Comparison of ENCODE assay signal across 8 cellular contexts in the genomic region with DNA sequence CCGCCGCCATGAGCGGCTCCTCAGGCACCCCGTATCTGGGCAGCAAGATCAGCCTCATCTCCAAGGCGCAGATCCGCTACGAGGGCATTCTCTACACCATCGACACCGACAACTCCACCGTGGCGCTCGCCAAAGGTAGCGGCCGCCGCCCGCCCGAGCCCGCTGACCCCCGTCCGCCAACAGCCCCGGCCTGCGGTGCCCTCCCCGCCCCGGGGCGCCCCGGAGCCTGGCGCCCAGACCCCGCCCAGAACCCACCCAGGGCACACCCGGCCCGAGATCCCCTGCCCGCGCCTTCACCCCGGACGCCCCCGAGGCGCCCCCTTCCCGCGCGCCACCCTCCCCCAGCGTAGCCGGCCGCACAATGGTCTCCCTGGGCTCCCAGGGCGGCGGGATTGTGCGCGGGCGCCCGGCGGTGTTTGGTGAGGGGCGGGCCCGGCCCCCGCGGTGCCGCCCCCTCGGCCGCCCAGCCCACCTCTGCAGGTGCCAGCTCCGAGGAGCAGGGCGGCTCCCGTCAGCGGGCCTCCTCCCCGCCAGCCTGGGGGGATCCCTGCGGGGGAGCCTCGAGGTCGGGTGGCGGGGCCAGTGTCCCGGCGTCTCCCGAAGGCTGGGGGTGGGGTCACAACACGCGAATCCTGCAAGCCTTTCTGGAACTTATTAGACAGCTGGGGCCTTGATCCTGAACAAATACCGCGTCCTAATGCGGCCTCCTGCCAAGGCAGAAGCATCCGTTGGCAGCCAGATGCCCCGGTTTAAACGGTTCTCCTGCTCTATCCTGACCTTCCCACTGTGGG. TPM values are rescaled to one million over a fixed set of nuclear protein-coding genes. Genes with fewer than 3 reads are reported as not detected.
DNase-seq lines count a peak whose midpoint lies in the region; ATAC-seq, FAIRE-seq and TF ChIP-seq lines count a peak whose summit lies in the region.

No MANE protein-coding gene starts in this region.

- TF ChIP-seq EP300 in K562 (IDR thresholded peaks at IDR 0.05; ENCODE audit: low read length), result no peak

- DNase-seq in CD8-positive, alpha-beta memory T cell, result peak; percentile 29 to 64 (median 46)
- DNase-seq in SHP77 (lab: John Stamatoyannopoulos, UW), result peak; percentile 70 to 71
- peak; percentile 44 to 82 (median 66) for DNase-seq in K562 (ENCODE audit: extremely low read depth in 1 of 4, low spot score in 3 of 4)
- peak; percentile 89 for DNase-seq in kidney
- peak; percentile 56 for DNase-seq in stimulated activated CD8-positive, alpha-beta memory T cell treated with anti-CD3 and anti-CD28 coated beads, Interleukin-4, amount 100 ng/mL, for 48 hours
- no peak for DNase-seq in DMS153 (lab: John Stamatoyannopoulos, UW)

- H3K27ac ChIP-seq in CD8-positive, alpha-beta memory T cell (ENCODE audit: low read depth, low read length), result peak overlapping the region; percentile 54
- H3K27ac ChIP-seq in K562 (ENCODE audit: extremely low read depth, low read depth, low read length) (peak overlapping the region; percentile 73), kidney (ENCODE audit: low read depth in 2 of 2, low read length in 2 of 2) (peak overlapping the region; percentile 69 to 74)

- H3K4me1 Mint-ChIP-seq in CD8-positive, alpha-beta memory T cell, result peaks cover 41 to 62% (median 42%) of the 10 kb centered on the region in 3 donors

- peak overlapping the region; percentile 82 to 93 (median 87) for H3K4me3 Mint-ChIP-seq in CD8-positive, alpha-beta memory T cell

- H3K79me2 ChIP-seq in K562 (ENCODE audit: control insufficient read depth, insufficient read depth, low read length), result peaks cover 34% of the 10 kb centered on the region

- no TSS peak for BruUV-seq in K562 (replicated peaks; lab: Mats Ljungman, UMichigan)

- TF ChIP-seq CTCF in K562 (IDR thresholded peaks at IDR 0.05 in 2 of 3, conservative IDR thresholded peaks at IDR 0.05 in 1 of 3; ENCODE audit: insufficient read depth in 2 of 3, low read depth in 1 of 3, low read length in 3 of 3) (no peak), kidney (IDR thresholded peaks at IDR 0.05; ENCODE audit: borderline replicate concordance, extremely low read depth, insufficient read depth) (no peak)

- peaks cover 43% of the 10 kb centered on the region for H3K4me1 ChIP-seq in CD8-positive, alpha-beta memory T cell (ENCODE audit: insufficient read depth, low read length)
- H3K4me1 ChIP-seq in K562 (replicated peaks in 1 of 2; ENCODE audit: control insufficient read depth in 2 of 2, insufficient read depth in 2 of 2, low read length in 2 of 2), result peaks cover 13 to 37% of the 10 kb centered on the region in 2 experiments; a peak in 4 of 5 replicates
- peaks cover 10 to 33% of the 10 kb centered on the region in 2 donors for H3K4me1 ChIP-seq in kidney (ENCODE audit: control insufficient read depth in 1 of 2, insufficient read depth in 1 of 2, low read depth in 1 of 2, low read length in 2 of 2)

- peaks cover 6 to 46% (median 10%) of the 10 kb centered on the region in 3 donors for H3K36me3 Mint-ChIP-seq in CD8-positive, alpha-beta memory T cell

- POLR2A ChIA-PET in CD8-positive, alpha-beta memory T cell (lab: Charles Lee), result interaction anchor here (0.9 to 3.2 kb wide), 7 partner anchors 14 to 815 kb away, joined by 3 to 61 read pairs (median 5); a partner anchor contains a TSS
- POLR2A ChIA-PET in K562 (lab: Yijun Ruan, JAX), result interaction anchor here (1.2 to 9.5 kb wide), 3 partner anchors 11 to 18 kb away, joined by 7 to 78 read pairs (median 10); no protein-coding TSS in a partner anchor

- CTCF ChIA-PET in CD8-positive, alpha-beta memory T cell (lab: Charles Lee), result interaction anchor here (0.8 to 2.3 kb wide), 5 partner anchors 15 to 112 kb away, joined by 3 to 9 read pairs (median 6); a partner anchor contains a TSS
- CTCF ChIA-PET in K562 (lab: Yijun Ruan, JAX; ENCODE audit: low intra/inter-chr PET ratio), result no interaction called here

- H3K4me2 ChIP-seq in K562 (ENCODE audit: insufficient read depth, low read length), result peak overlapping the region; percentile 85

- no peak for TF ChIP-seq POLR2A in K562 (conservative IDR thresholded peaks at IDR 0.05)

- peak overlapping the region; percentile 25 for H3K4me3 ChIP-seq in CD8-positive, alpha-beta memory T cell (ENCODE audit: low read length)
- H3K4me3 ChIP-seq in K562 (peak overlapping the region; percentile 87), kidney (ENCODE audit: low read length in 2 of 2) (peak overlapping the region; percentile 56 to 64)

- peak overlapping the region; percentile 72; the same call in 1 of the 2 replicates for H2AFZ ChIP-seq in K562 (ENCODE audit: low read depth, low read length)

- ATAC-seq in GM19351 (IDR thresholded peaks at IDR 0.05; ENCODE audit: unreplicated experiment) (peak; percentile 16), HG03460 (IDR thresholded peaks at IDR 0.05; ENCODE audit: unreplicated experiment) (peak; percentile 18), K562 (peak; percentile 27)

- H3K9me3 ChIP-seq in CD8-positive, alpha-beta memory T cell (ENCODE audit: low read length), result no peaks in the 10 kb centered on the region
- H3K9me3 ChIP-seq in K562 (replicated peaks; ENCODE audit: control insufficient read depth, insufficient read depth, low read depth, low read length), result no peaks in the 10 kb centered on the region
- H3K9me3 ChIP-seq in kidney (ENCODE audit: control insufficient read depth in 1 of 2, low read length in 2 of 2), result no peaks in the 10 kb centered on the region

- peak overlapping the region; percentile 68 to 98 (median 87) for H3K27ac Mint-ChIP-seq in CD8-positive, alpha-beta memory T cell

- H3K36me3 ChIP-seq in CD8-positive, alpha-beta memory T cell (ENCODE audit: insufficient read depth, low read length), result peaks cover 26% of the 10 kb centered on the region
- H3K36me3 ChIP-seq in K562 (ENCODE audit: control insufficient read depth, insufficient read depth, low read length) (peaks cover 47% of the 10 kb centered on the region), kidney (ENCODE audit: control insufficient read depth in 1 of 2, insufficient read depth in 2 of 2, low read length in 2 of 2) (peaks cover 21 to 29% of the 10 kb centered on the region in 2 donors)

- 2% methylated on average over 35 of the region's 76 CpGs for WGBS in K562 (ENCODE audit: insufficient coverage, low coverage, missing lambda C conversion rate)

- intact Hi-C loops in K562 (cut with micrococcal nuclease) (loop anchor here (5.0 kb wide), 2 partner anchors 56 to 96 kb away; a partner anchor contains a TSS), kidney (cut with DNase I) (no loop called here)

- H3K27me3 ChIP-seq in CD8-positive, alpha-beta memory T cell (ENCODE audit: insufficient read depth, low read length, poor library complexity, severe bottlenecking), result no peaks in the 10 kb centered on the region
- H3K27me3 ChIP-seq in K562 (ENCODE audit: control insufficient read depth in 2 of 2, insufficient read depth in 2 of 2, low read length in 2 of 2), result peaks cover 0 to 13% of the 10 kb centered on the region in 2 experiments; a peak in 3 of 5 replicates

- peaks cover 22% of the 10 kb centered on the region for H4K20me1 ChIP-seq in K562 (replicated peaks; ENCODE audit: control insufficient read depth, insufficient read depth, low read length)

- in situ Hi-C loops in K562 (cut with MboI), result no loop called here

- H3K9ac ChIP-seq in K562 (ENCODE audit: insufficient read depth in 1 of 2, low read depth in 2 of 2, low read length in 2 of 2) (peak overlapping the region; percentile 76 to 97; a peak in 3 of 4 replicates), kidney (ENCODE audit: low read length in 2 of 2) (peak overlapping the region; percentile 42 to 48)

- no peaks in the 10 kb centered on the region for H3K9me1 ChIP-seq in K562 (ENCODE audit: control insufficient read depth, insufficient read depth, low read length)

- no peak for TF ChIP-seq RAD21 in K562 (CRISPR knock-in tag; conservative IDR thresholded peaks at IDR 0.05 in 1 of 2, IDR thresholded peaks at IDR 0.05 in 1 of 2)

- FAIRE-seq in K562 (lab: Jason Lieb, UNC), result no peak
- FAIRE-seq in kidney (lab: Jason Lieb, UNC), result no peak

- peaks cover 0 to 3% of the 10 kb centered on the region in 2 donors for H3K27me3 Mint-ChIP-seq in CD8-positive, alpha-beta memory T cell

- H3K9me3 Mint-ChIP-seq in CD8-positive, alpha-beta memory T cell, result no peaks in the 10 kb centered on the region

RNA-seq across cellular contexts. Expression of a gene that starts 0.6 kb away (rescaled TPM):
- total RNA-seq in CD8-positive, alpha-beta memory T cell, result 10 to 100 TPM; 35.8 to 36.4 TPM
- polyA plus RNA-seq in CD8-positive, alpha-beta memory T cell, result 1.1 TPM
- 47.0 and 71.4 TPM in 2 replicates for total RNA-seq in K562 (2011; cell fraction: chromatin; rRNA removed; ENCODE audit: low replicate concordance)
- 35.4 and 42.2 TPM in 2 replicates for total RNA-seq in K562 (2011; cell fraction: nucleolus; rRNA removed)
- total RNA-seq in K562 (2011; cell fraction: nucleoplasm; rRNA removed), result 57.3 and 73.7 TPM in 2 replicates
- total RNA-seq in K562 (2014; rRNA removed) (20.2 and 24.8 TPM in 2 replicates), K562 (2014; rRNA removed; fragmentation: Illumina TruSeq; extraction: Trizol) (12.8 and 13.1 TPM in 2 replicates), K562 (2015; rRNA removed; fragmentation: Illumina TruSeq; extraction: Trizol) (21.2 and 21.8 TPM in 2 replicates), K562 (2021) (32.7 and 36.0 TPM in 2 replicates), kidney (31.6 TPM)
- polyA plus RNA-seq in K562 (2011; rRNA removed) (22.6 and 25.8 TPM in 2 replicates), K562 (2014; fragmentation: Illumina TruSeq; extraction: Trizol) (19.5 and 25.0 TPM in 2 replicates), K562 (2014; fragmentation: Nextera tagmentation; extraction: Ambion mirVana) (under 1 TPM; 0.66 to 0.83 TPM), K562 (2014; rRNA removed) (26.5 and 27.8 TPM in 2 replicates), kidney (ENCODE audit: insufficient read depth, low read depth, low replicate concordance) (18.0 TPM)
- 19.5 and 43.4 TPM in 2 replicates for polyA plus RNA-seq in K562 (2011; cell fraction: cytosol; rRNA removed)
- 40.4 and 59.2 TPM in 2 replicates for polyA plus RNA-seq in K562 (2011; cell fraction: nucleus; rRNA removed)
- 25.9 and 36.4 TPM in 2 replicates for polyA plus RNA-seq in K562 (2012)
- polyA minus RNA-seq in K562 (2011; rRNA and poly(A)+ RNA removed), result 16.3 and 20.9 TPM in 2 replicates
- polyA minus RNA-seq in K562 (2011; cell fraction: cytosol; rRNA and poly(A)+ RNA removed), result 13.7 and 20.2 TPM in 2 replicates
- polyA minus RNA-seq in K562 (2011; cell fraction: nucleus; rRNA and poly(A)+ RNA removed), result 14.7 and 21.3 TPM in 2 replicates

RNA-seq across cellular contexts. Expression of a gene that starts 20.3 kb away (rescaled TPM):
- total RNA-seq in CD8-positive, alpha-beta memory T cell, result 100 to 1,000 TPM; 447 to 464 TPM
- 459 TPM for polyA plus RNA-seq in CD8-positive, alpha-beta memory T cell
- total RNA-seq in K562 (2011; cell fraction: chromatin; rRNA removed; ENCODE audit: low replicate concordance), result 103 and 137 TPM in 2 replicates
- 121 and 134 TPM in 2 replicates for total RNA-seq in K562 (2011; cell fraction: nucleolus; rRNA removed)
- 107 and 114 TPM in 2 replicates for total RNA-seq in K562 (2011; cell fraction: nucleoplasm; rRNA removed)
- total RNA-seq in K562 (2014; rRNA removed) (490 and 510 TPM in 2 replicates), K562 (2014; rRNA removed; fragmentation: Illumina TruSeq; extraction: Trizol) (263 and 283 TPM in 2 replicates), K562 (2015; rRNA removed; fragmentation: Illumina TruSeq; extraction: Trizol) (289 and 308 TPM in 2 replicates), K562 (2021) (413 and 431 TPM in 2 replicates), kidney (190 TPM)
- polyA plus RNA-seq in K562 (2011; rRNA removed) (404 and 422 TPM in 2 replicates), K562 (2014; fragmentation: Illumina TruSeq; extraction: Trizol) (257 and 356 TPM in 2 replicates), K562 (2014; fragmentation: Nextera tagmentation; extraction: Ambion mirVana) (100 to 1,000 TPM; 303 to 393 TPM), K562 (2014; rRNA removed) (472 and 507 TPM in 2 replicates), kidney (ENCODE audit: insufficient read depth, low read depth, low replicate concordance) (315 TPM)
- 449 and 653 TPM in 2 replicates for polyA plus RNA-seq in K562 (2011; cell fraction: cytosol; rRNA removed)
- polyA plus RNA-seq in K562 (2011; cell fraction: nucleus; rRNA removed), result 316 and 321 TPM in 2 replicates
- polyA plus RNA-seq in K562 (2012), result 293 and 411 TPM in 2 replicates
- 166 and 211 TPM in 2 replicates for polyA minus RNA-seq in K562 (2011; rRNA and poly(A)+ RNA removed)
- polyA minus RNA-seq in K562 (2011; cell fraction: cytosol; rRNA and poly(A)+ RNA removed), result 85.6 and 105 TPM in 2 replicates
- polyA minus RNA-seq in K562 (2011; cell fraction: nucleus; rRNA and poly(A)+ RNA removed), result 46.9 and 66.2 TPM in 2 replicates

RNA-seq across cellular contexts. Expression of a gene that starts 20.7 kb away (rescaled TPM):
- 10 to 100 TPM; 16.9 to 18.5 TPM for total RNA-seq in CD8-positive, alpha-beta memory T cell
- polyA plus RNA-seq in CD8-positive, alpha-beta memory T cell, result 0.86 TPM
- total RNA-seq in K562 (2011; cell fraction: chromatin; rRNA removed; ENCODE audit: low replicate concordance), result 73.1 and 90.7 TPM in 2 replicates
- total RNA-seq in K562 (2011; cell fraction: nucleolus; rRNA removed), result 42.7 and 52.5 TPM in 2 replicates
- 50.7 and 61.9 TPM in 2 replicates for total RNA-seq in K562 (2011; cell fraction: nucleoplasm; rRNA removed)
- total RNA-seq in K562 (2014; rRNA removed) (17.5 and 22.4 TPM in 2 replicates), K562 (2014; rRNA removed; fragmentation: Illumina TruSeq; extraction: Trizol) (10.8 and 12.8 TPM in 2 replicates), K562 (2015; rRNA removed; fragmentation: Illumina TruSeq; extraction: Trizol) (15.1 and 15.2 TPM in 2 replicates), K562 (2021) (21.1 and 21.3 TPM in 2 replicates), kidney (12.0 TPM)
- polyA plus RNA-seq in K562 (2011; rRNA removed) (19.6 and 22.3 TPM in 2 replicates), K562 (2014; fragmentation: Illumina TruSeq; extraction: Trizol) (14.9 and 15.3 TPM in 2 replicates), K562 (2014; fragmentation: Nextera tagmentation; extraction: Ambion mirVana) (1 to 10 TPM; 2.7 to 3.0 TPM), K562 (2014; rRNA removed) (28.3 and 32.6 TPM in 2 replicates), kidney (ENCODE audit: insufficient read depth, low read depth, low replicate concordance) (6.5 TPM)
- polyA plus RNA-seq in K562 (2011; cell fraction: cytosol; rRNA removed), result 20.5 and 44.1 TPM in 2 replicates
- polyA plus RNA-seq in K562 (2011; cell fraction: nucleus; rRNA removed), result 37.1 and 62.5 TPM in 2 replicates
- 15.5 and 18.1 TPM in 2 replicates for polyA plus RNA-seq in K562 (2012)
- polyA minus RNA-seq in K562 (2011; rRNA and poly(A)+ RNA removed), result 7.9 and 11.9 TPM in 2 replicates
- polyA minus RNA-seq in K562 (2011; cell fraction: cytosol; rRNA and poly(A)+ RNA removed), result 13.6 and 15.9 TPM in 2 replicates
- 21.1 and 22.5 TPM in 2 replicates for polyA minus RNA-seq in K562 (2011; cell fraction: nucleus; rRNA and poly(A)+ RNA removed)

RNA-seq across cellular contexts. Expression of a gene that starts 57.2 kb away (rescaled TPM):
- 10 to 100 TPM; 20.5 to 21.0 TPM for total RNA-seq in CD8-positive, alpha-beta memory T cell
- 1.4 TPM for polyA plus RNA-seq in CD8-positive, alpha-beta memory T cell
- total RNA-seq in K562 (2011; cell fraction: chromatin; rRNA removed; ENCODE audit: low replicate concordance), result 55.2 and 60.4 TPM in 2 replicates
- 24.2 and 29.5 TPM in 2 replicates for total RNA-seq in K562 (2011; cell fraction: nucleolus; rRNA removed)
- total RNA-seq in K562 (2011; cell fraction: nucleoplasm; rRNA removed), result 37.6 and 39.3 TPM in 2 replicates
- total RNA-seq in K562 (2014; rRNA removed) (5.3 and 6.7 TPM in 2 replicates), K562 (2014; rRNA removed; fragmentation: Illumina TruSeq; extraction: Trizol) (5.7 and 7.1 TPM in 2 replicates), K562 (2015; rRNA removed; fragmentation: Illumina TruSeq; extraction: Trizol) (5.6 and 7.8 TPM in 2 replicates), K562 (2021) (20.4 and 28.3 TPM in 2 replicates), kidney (18.4 TPM)
- polyA plus RNA-seq in K562 (2011; rRNA removed) (3.6 and 3.9 TPM in 2 replicates), K562 (2014; fragmentation: Illumina TruSeq; extraction: Trizol) (12.4 and 14.6 TPM in 2 replicates), K562 (2014; fragmentation: Nextera tagmentation; extraction: Ambion mirVana) (under 1 TPM; 0.44 to 0.48 TPM), K562 (2014; rRNA removed) (11.5 and 11.6 TPM in 2 replicates), kidney (ENCODE audit: insufficient read depth, low read depth, low replicate concordance) (3.7 TPM)
- polyA plus RNA-seq in K562 (2011; cell fraction: cytosol; rRNA removed), result 3.1 and 9.7 TPM in 2 replicates
- 7.7 and 13.2 TPM in 2 replicates for polyA plus RNA-seq in K562 (2011; cell fraction: nucleus; rRNA removed)
- 10.2 and 14.4 TPM in 2 replicates for polyA plus RNA-seq in K562 (2012)
- 5.4 and 5.6 TPM in 2 replicates for polyA minus RNA-seq in K562 (2011; rRNA and poly(A)+ RNA removed)
- polyA minus RNA-seq in K562 (2011; cell fraction: cytosol; rRNA and poly(A)+ RNA removed), result 16.1 and 22.1 TPM in 2 replicates
- polyA minus RNA-seq in K562 (2011; cell fraction: nucleus; rRNA and poly(A)+ RNA removed), result 6.1 and 8.2 TPM in 2 replicates

RNA-seq across cellular contexts. Expression of a gene that starts 60.0 kb away (rescaled TPM):
- 10 to 100 TPM; 44.6 to 45.9 TPM for total RNA-seq in CD8-positive, alpha-beta memory T cell
- 19.0 TPM for polyA plus RNA-seq in CD8-positive, alpha-beta memory T cell
- 78.3 and 113 TPM in 2 replicates for total RNA-seq in K562 (2011; cell fraction: chromatin; rRNA removed; ENCODE audit: low replicate concordance)
- total RNA-seq in K562 (2011; cell fraction: nucleolus; rRNA removed), result 67.9 and 70.7 TPM in 2 replicates
- total RNA-seq in K562 (2011; cell fraction: nucleoplasm; rRNA removed), result 77.2 and 104 TPM in 2 replicates
- 44.6 and 63.8 TPM in 2 replicates for total RNA-seq in K562 (2014; rRNA removed)
- 21.5 and 21.7 TPM in 2 replicates for total RNA-seq in K562 (2014; rRNA removed; fragmentation: Illumina TruSeq; extraction: Trizol)
- 39.6 and 44.5 TPM in 2 replicates for total RNA-seq in K562 (2015; rRNA removed; fragmentation: Illumina TruSeq; extraction: Trizol)
- 65.1 and 67.5 TPM in 2 replicates for total RNA-seq in K562 (2021)
- polyA plus RNA-seq in K562 (2011; rRNA removed), result 32.3 and 33.1 TPM in 2 replicates
- 43.6 and 66.7 TPM in 2 replicates for polyA plus RNA-seq in K562 (2011; cell fraction: cytosol; rRNA removed)
- polyA plus RNA-seq in K562 (2011; cell fraction: nucleus; rRNA removed), result 27.6 and 41.4 TPM in 2 replicates
- 35.8 and 52.8 TPM in 2 replicates for polyA plus RNA-seq in K562 (2012)
- polyA plus RNA-seq in K562 (2014; fragmentation: Illumina TruSeq; extraction: Trizol), result 53.9 and 66.5 TPM in 2 replicates
- polyA plus RNA-seq in K562 (2014; fragmentation: Nextera tagmentation; extraction: Ambion mirVana), result 1 to 10 TPM; 8.7 to 9.3 TPM
- 58.9 and 67.2 TPM in 2 replicates for polyA plus RNA-seq in K562 (2014; rRNA removed)
- polyA minus RNA-seq in K562 (2011; rRNA and poly(A)+ RNA removed), result 20.0 and 26.4 TPM in 2 replicates
- 21.5 and 30.5 TPM in 2 replicates for polyA minus RNA-seq in K562 (2011; cell fraction: cytosol; rRNA and poly(A)+ RNA removed)
- 14.5 and 18.4 TPM in 2 replicates for polyA minus RNA-seq in K562 (2011; cell fraction: nucleus; rRNA and poly(A)+ RNA removed)
- total RNA-seq in kidney, result 36.1 TPM
- 45.2 TPM for polyA plus RNA-seq in kidney (ENCODE audit: insufficient read depth, low read depth, low replicate concordance)

Comparison
In these comparisons a context has a peak if more than half of its experiments do, and no peak if none do; other contexts are left out.
1. H3K4me3 ChIP-seq: peak in every context shown above with its lines; median percentile 87 in K562; 60 in kidney; 25 in CD8-positive, alpha-beta memory T cell.